ENCODE assay signal across 9 cellular contexts in genomic region chr6:15621203-15622044, GRCh38. TPM values are rescaled to one million over a fixed set of nuclear protein-coding genes. Genes with fewer than 3 reads are reported as not detected.
DNase-seq lines count a peak whose midpoint lies in the region; ATAC-seq, FAIRE-seq and TF ChIP-seq lines count a peak whose summit lies in the region.
"Had no signal": no experiment of that assay in that cellular context is flagged by ENCODE, and none has a peak within 500 bp of the region (broad histone marks: within the 10 kb centered on the region; RNA-seq: fewer than 3 reads in every experiment).

No MANE protein-coding gene starts in this region.

- peaks cover 10% of the 10 kb centered on the region for H3K4me1 Mint-ChIP-seq in Caco-2 (ENCODE audit: low read depth, unreplicated experiment)

- no peaks in the 10 kb centered on the region for H3K4me1 ChIP-seq in Caco-2
- peaks cover 0 to 13% (median 9%) of the 10 kb centered on the region in 3 donors for H3K4me1 ChIP-seq in pancreas

- no peak for FAIRE-seq in pancreas (lab: Jason Lieb, UNC)

- H3K27me3 Mint-ChIP-seq in Caco-2 (ENCODE audit: insufficient read depth, unreplicated experiment), result no peaks in the 10 kb centered on the region

- no peak for TF ChIP-seq CTCF in Caco-2 (IDR thresholded peaks at IDR 0.05; ENCODE audit: insufficient read depth in 1 of 2, low read depth in 1 of 2, low read length in 1 of 2, severe bottlenecking in 1 of 2, unreplicated experiment in 1 of 2)
- TF ChIP-seq CTCF in fibroblast of villous mesenchyme (IDR thresholded peaks at IDR 0.05; ENCODE audit: insufficient read depth, low read depth, low read length), result no peak
- TF ChIP-seq CTCF in pancreas (IDR thresholded peaks at IDR 0.05), result no peak

- CTCF ChIA-PET in Caco-2 (lab: Charles Lee), result no interaction called here

- H3K4me3 Mint-ChIP-seq in Caco-2 (ENCODE audit: unreplicated experiment), result no peak overlapping the region

- peak; percentile 84 for ATAC-seq in GM19452 (IDR thresholded peaks at IDR 0.05; ENCODE audit: unreplicated experiment)
- peak; percentile 91 for ATAC-seq in HG03378 (IDR thresholded peaks at IDR 0.05; ENCODE audit: unreplicated experiment)
- peak; percentile 52 to 90 (median 80) for ATAC-seq in pancreas
- no peak for ATAC-seq in HG03457 (IDR thresholded peaks at IDR 0.05; ENCODE audit: unreplicated experiment)
- no peak for ATAC-seq in HG02970 (IDR thresholded peaks at IDR 0.05; ENCODE audit: low FRiP score, unreplicated experiment)
- ATAC-seq: HCT116 had no signal

- no peaks in the 10 kb centered on the region for H3K36me3 Mint-ChIP-seq in Caco-2 (ENCODE audit: insufficient read depth, unreplicated experiment)

- DNase-seq in Caco-2 (peak in 1 of 2 experiments; percentile 5), SKM-1 (lab: John Stamatoyannopoulos, UW; ENCODE audit: unreplicated experiment) (peak; percentile 37), fibroblast of villous mesenchyme (ENCODE audit: low read depth) (peak; percentile 64), pancreas (peak in 1 of 6 donors; percentile 49)

- H3K27me3 ChIP-seq in Caco-2 (replicated peaks; ENCODE audit: control insufficient read depth, insufficient read depth, low read length) (no peaks in the 10 kb centered on the region), pancreas (no peaks in the 10 kb centered on the region)

- POLR2A ChIA-PET in Caco-2 (lab: Charles Lee), result no interaction called here

- WGBS in pancreas, 2 donors, result 19 to 22% methylated on average over 6 of the region's 6 CpGs

- no TSS peak for BruUV-seq in Caco-2 (replicated peaks; lab: Mats Ljungman, UMichigan)

- H3K27ac ChIP-seq in pancreas, result peak overlapping the region; percentile 7 to 50 (median 36)

- intact Hi-C loops in Caco-2 (cut with micrococcal nuclease; ENCODE audit: unreplicated experiment), result loop anchor here (2.0 to 5.0 kb wide), 2 partner anchors 104 to 131 kb away; no protein-coding TSS in a partner anchor
- intact Hi-C loops in pancreas (cut with DNase I), result loop anchor here in 1 of 3 donors (10.0 kb wide), 1 partner anchor 1407 kb away; no protein-coding TSS in a partner anchor

- peak overlapping the region; percentile 21 for H3K27ac Mint-ChIP-seq in Caco-2 (ENCODE audit: unreplicated experiment)

- no peaks in the 10 kb centered on the region for H3K9me3 Mint-ChIP-seq in Caco-2 (ENCODE audit: unreplicated experiment)

- no peaks in the 10 kb centered on the region for H3K9me3 ChIP-seq in Caco-2
- H3K9me3 ChIP-seq in pancreas, result no peaks in the 10 kb centered on the region

- no peaks in the 10 kb centered on the region for H3K36me3 ChIP-seq in Caco-2 (ENCODE audit: control insufficient read depth, insufficient read depth, low read length)
- H3K36me3 ChIP-seq in pancreas, result no peaks in the 10 kb centered on the region

- H3K4me3 ChIP-seq in Caco-2 (ENCODE audit: low read depth, low read length) (no peak overlapping the region), fibroblast of villous mesenchyme (ENCODE audit: low read depth, low read length) (no peak overlapping the region), pancreas (no peak overlapping the region)

RNA-seq across cellular contexts. Expression of gene DTNBP1, which starts 41.4 kb away (rescaled TPM):
- total RNA-seq in Caco-2 (2022), result 19.9 and 20.7 TPM in 2 replicates
- total RNA-seq in fibroblast of villous mesenchyme, result 2.2 and 6.4 TPM in 2 replicates
- total RNA-seq in pancreas, result 10 to 100 TPM in 1 of 6 donors, 1 to 10 TPM in 5; 7.3 to 11.5 (median 8.0) TPM
- polyA plus RNA-seq in pancreas, result 10 to 100 TPM in 1 of 2 donors, 1 to 10 TPM in 1; 6.5 to 10.9 TPM

Comparison
In these comparisons a context has a peak if more than half of its experiments do, and no peak if none do; other contexts are left out.
1. ATAC-seq: peak in GM19452 (single experiment), HG03378 (single experiment) and pancreas (4 of 4); none in HG03457 (single experiment) and HG02970 (single experiment).